25 cellular contexts compared by ENCODE assay signal in the genomic region with DNA sequence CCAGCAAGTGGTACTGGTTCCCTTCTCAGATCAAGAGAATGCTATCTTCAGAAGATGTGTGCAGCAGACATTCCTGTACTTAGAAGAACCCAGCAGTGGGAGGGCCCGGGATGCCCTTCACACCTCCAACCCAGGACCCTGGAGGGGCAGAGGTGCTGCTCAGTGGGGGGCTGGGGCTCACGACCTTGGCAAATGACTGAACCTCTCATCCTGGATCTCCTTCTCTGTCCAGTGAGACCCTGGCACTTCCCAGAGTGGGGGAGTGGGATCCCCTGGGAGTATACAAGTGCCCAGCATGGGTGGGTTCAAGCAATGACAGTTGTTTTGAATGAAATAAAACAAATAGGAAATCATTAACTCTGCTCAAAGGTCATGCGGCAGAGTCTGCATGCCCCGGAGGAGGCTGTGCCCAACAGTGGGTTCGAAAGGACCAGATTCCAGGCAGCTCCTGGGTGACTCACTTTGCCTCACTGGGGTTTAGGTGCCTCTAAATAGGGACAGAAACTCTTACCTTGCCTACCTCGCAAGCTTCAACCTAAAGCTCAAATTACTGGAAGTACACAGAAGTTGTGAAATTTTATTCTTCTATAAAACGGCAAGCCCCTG. TPM values are rescaled to one million over a fixed set of nuclear protein-coding genes. Genes with fewer than 3 reads are reported as not detected.
A peak's percentile ranks its signal among the peaks of the same experiment; 100 is the strongest.
DNase-seq lines count a peak whose midpoint lies in the region; ATAC-seq and TF ChIP-seq lines count a peak whose summit lies in the region.
"Had no signal": no experiment of that assay in that cellular context is flagged by ENCODE, and none has a peak within 500 bp of the region (broad histone marks: within the 10 kb centered on the region; RNA-seq: fewer than 3 reads in every experiment).

No MANE protein-coding gene starts in this region.

- no peak overlapping the region for H3K4me3 Mint-ChIP-seq in activated CD8-positive, alpha-beta memory T cell treated with anti-CD3 and anti-CD28 coated beads, Interleukin-2, amount 10 ng/mL, durations not matched to agents 7 days and 5 days
- H3K4me3 Mint-ChIP-seq: IgD-negative memory B cell had no signal

- CTCF ChIA-PET in activated CD8-positive, alpha-beta memory T cell treated with anti-CD3 and anti-CD28 coated beads, Interleukin-2, amount 10 ng/mL, durations not matched to agents 7 days and 5 days (lab: Charles Lee), result interaction anchor here (0.9 kb wide), 1 partner anchor 12 kb away, joined by 3 read pairs; no protein-coding TSS in a partner anchor

- H3K36me3 ChIP-seq in liver (ENCODE audit: control insufficient read depth in 4 of 4, insufficient read depth in 3 of 4, low read depth in 1 of 4, low read length in 3 of 4), result no peaks in the 10 kb centered on the region
- no peaks in the 10 kb centered on the region for H3K36me3 ChIP-seq in suprapubic skin

- peaks cover 10% of the 10 kb centered on the region for H3K4me1 Mint-ChIP-seq in activated CD8-positive, alpha-beta memory T cell treated with anti-CD3 and anti-CD28 coated beads, Interleukin-2, amount 10 ng/mL, durations not matched to agents 7 days and 5 days

- no peaks in the 10 kb centered on the region for H3K9me3 ChIP-seq in liver (ENCODE audit: control insufficient read depth in 4 of 4, low read length in 3 of 4)
- H3K9me3 ChIP-seq in suprapubic skin, result no peaks in the 10 kb centered on the region

- DNase-seq in activated CD8-positive, alpha-beta memory T cell treated with anti-CD3 and anti-CD28 coated beads, Interleukin-2, amount 10 ng/mL, durations not matched to agents 7 days and 5 days, result peak; percentile 8
- DNase-seq in activated CD8-positive, alpha-beta memory T cell treated with anti-CD3 and anti-CD28 coated beads for 24 hours, result no peak
- no peak for DNase-seq in suprapubic skin (ENCODE audit: low spot score in 2 of 2)
- DNase-seq in RPMI8226, result no peak
- no peak for DNase-seq in NCI-H2107 (lab: John Stamatoyannopoulos, UW)
- DNase-seq: ACHN, Calu3, DMS79 treated with DMSO at 0.1 percent for 48 hours, GF-D8, NCI-H1048, NCI-H1417, NCI-H1694 treated with DMSO at 0.1 percent for 48 hours, NCI-H2081, NCI-H2171, NCI-H226, NCI-H510A, NCI-H69, SHP77 had no signal

- peaks cover 2% of the 10 kb centered on the region for H3K9me3 Mint-ChIP-seq in activated CD8-positive, alpha-beta memory T cell treated with anti-CD3 and anti-CD28 coated beads, Interleukin-2, amount 10 ng/mL, durations not matched to agents 7 days and 5 days (ENCODE audit: low read depth)
- H3K9me3 Mint-ChIP-seq: IgD-negative memory B cell had no signal

- ATAC-seq in activated CD8-positive, alpha-beta memory T cell treated with anti-CD3 and anti-CD28 coated beads, Interleukin-2, amount 10 ng/mL, durations not matched to agents 7 days and 5 days, result no peak
- ATAC-seq in HG03342 (IDR thresholded peaks at IDR 0.05; ENCODE audit: unreplicated experiment) (no peak), GM21423 (IDR thresholded peaks at IDR 0.05; ENCODE audit: unreplicated experiment) (no peak)

- H3K4me3 ChIP-seq in liver (ENCODE audit: low read depth in 1 of 3, low read length in 3 of 3) (no peak overlapping the region), suprapubic skin (no peak overlapping the region)

- H3K4me1 ChIP-seq in liver (ENCODE audit: control insufficient read depth in 4 of 4, insufficient read depth in 4 of 4, low read length in 3 of 4) (peaks cover 3 to 39% (median 28%) of the 10 kb centered on the region in 4 donors), suprapubic skin (peaks cover 9% of the 10 kb centered on the region)

- H3K27ac ChIP-seq in liver (ENCODE audit: low read depth in 1 of 2, low read length in 2 of 2), result peak overlapping the region in 1 of 2 donors; percentile 21
- H3K27ac ChIP-seq in suprapubic skin, result peak overlapping the region; percentile 64
- H3K27ac ChIP-seq: 22Rv1, KMS-11, RWPE1 had no signal

- peak in 1 of 2 donors; percentile 13 for TF ChIP-seq RAD21 in liver (IDR thresholded peaks at IDR 0.05)

- H3K27me3 ChIP-seq in liver (ENCODE audit: control insufficient read depth in 4 of 4, insufficient read depth in 4 of 4, low read length in 3 of 4), result no peaks in the 10 kb centered on the region
- no peaks in the 10 kb centered on the region for H3K27me3 ChIP-seq in suprapubic skin

- no peak for TF ChIP-seq EP300 in suprapubic skin (IDR thresholded peaks at IDR 0.05)

- no peak for TF ChIP-seq POLR2A in suprapubic skin (IDR thresholded peaks at IDR 0.05)

- no peaks in the 10 kb centered on the region for H3K27me3 Mint-ChIP-seq in activated CD8-positive, alpha-beta memory T cell treated with anti-CD3 and anti-CD28 coated beads, Interleukin-2, amount 10 ng/mL, durations not matched to agents 7 days and 5 days
- H3K27me3 Mint-ChIP-seq: IgD-negative memory B cell had no signal

- no peak overlapping the region for H3K9ac ChIP-seq in liver (ENCODE audit: low read depth in 1 of 2, low read length in 2 of 2)
- H3K9ac ChIP-seq: KMS-11 had no signal

- peaks cover 2% of the 10 kb centered on the region for H3K36me3 Mint-ChIP-seq in activated CD8-positive, alpha-beta memory T cell treated with anti-CD3 and anti-CD28 coated beads, Interleukin-2, amount 10 ng/mL, durations not matched to agents 7 days and 5 days

- H3K27ac Mint-ChIP-seq in activated CD8-positive, alpha-beta memory T cell treated with anti-CD3 and anti-CD28 coated beads, Interleukin-2, amount 10 ng/mL, durations not matched to agents 7 days and 5 days, result no peak overlapping the region
- H3K27ac Mint-ChIP-seq: IgD-negative memory B cell had no signal

- WGBS in liver, result 40% methylated on average over 7 of the region's 7 CpGs
- WGBS in suprapubic skin, result 72% methylated on average over 4 of the region's 7 CpGs

- no peak for TF ChIP-seq CTCF in liver (IDR thresholded peaks at IDR 0.05; ENCODE audit: low read depth, low read length, missing input control)
- no peak for TF ChIP-seq CTCF in suprapubic skin (IDR thresholded peaks at IDR 0.05)

TF ChIP-seq in liver, 16 proteins besides CTCF, POLR2A, EP300 and RAD21:
- TF ChIP-seq, protein P1, sequence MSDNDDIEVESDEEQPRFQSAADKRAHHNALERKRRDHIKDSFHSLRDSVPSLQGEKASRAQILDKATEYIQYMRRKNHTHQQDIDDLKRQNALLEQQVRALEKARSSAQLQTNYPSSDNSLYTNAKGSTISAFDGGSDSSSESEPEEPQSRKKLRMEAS (IDR thresholded peaks at IDR 0.05), result no peak
- TF ChIP-seq YY1 (IDR thresholded peaks at IDR 0.05), result no peak
- TF ChIP-seq, protein P2, sequence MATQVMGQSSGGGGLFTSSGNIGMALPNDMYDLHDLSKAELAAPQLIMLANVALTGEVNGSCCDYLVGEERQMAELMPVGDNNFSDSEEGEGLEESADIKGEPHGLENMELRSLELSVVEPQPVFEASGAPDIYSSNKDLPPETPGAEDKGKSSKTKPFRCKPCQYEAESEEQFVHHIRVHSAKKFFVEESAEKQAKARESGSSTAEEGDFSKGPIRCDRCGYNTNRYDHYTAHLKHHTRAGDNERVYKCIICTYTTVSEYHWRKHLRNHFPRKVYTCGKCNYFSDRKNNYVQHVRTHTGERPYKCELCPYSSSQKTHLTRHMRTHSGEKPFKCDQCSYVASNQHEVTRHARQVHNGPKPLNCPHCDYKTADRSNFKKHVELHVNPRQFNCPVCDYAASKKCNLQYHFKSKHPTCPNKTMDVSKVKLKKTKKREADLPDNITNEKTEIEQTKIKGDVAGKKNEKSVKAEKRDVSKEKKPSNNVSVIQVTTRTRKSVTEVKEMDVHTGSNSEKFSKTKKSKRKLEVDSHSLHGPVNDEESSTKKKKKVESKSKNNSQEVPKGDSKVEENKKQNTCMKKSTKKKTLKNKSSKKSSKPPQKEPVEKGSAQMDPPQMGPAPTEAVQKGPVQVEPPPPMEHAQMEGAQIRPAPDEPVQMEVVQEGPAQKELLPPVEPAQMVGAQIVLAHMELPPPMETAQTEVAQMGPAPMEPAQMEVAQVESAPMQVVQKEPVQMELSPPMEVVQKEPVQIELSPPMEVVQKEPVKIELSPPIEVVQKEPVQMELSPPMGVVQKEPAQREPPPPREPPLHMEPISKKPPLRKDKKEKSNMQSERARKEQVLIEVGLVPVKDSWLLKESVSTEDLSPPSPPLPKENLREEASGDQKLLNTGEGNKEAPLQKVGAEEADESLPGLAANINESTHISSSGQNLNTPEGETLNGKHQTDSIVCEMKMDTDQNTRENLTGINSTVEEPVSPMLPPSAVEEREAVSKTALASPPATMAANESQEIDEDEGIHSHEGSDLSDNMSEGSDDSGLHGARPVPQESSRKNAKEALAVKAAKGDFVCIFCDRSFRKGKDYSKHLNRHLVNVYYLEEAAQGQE (IDR thresholded peaks at IDR 0.05), result no peak
- TF ChIP-seq HNF4A (conservative IDR thresholded peaks at IDR 0.05), result peak; percentile 58 to 70
- TF ChIP-seq RXRA (IDR thresholded peaks at IDR 0.05), result peak; percentile 32 to 34
- no peak for TF ChIP-seq TAF1 (conservative IDR thresholded peaks at IDR 0.05)
- peak; percentile 36 to 75 for TF ChIP-seq JUND (IDR thresholded peaks at IDR 0.05)
- TF ChIP-seq FOXA1 (IDR thresholded peaks at IDR 0.05), result peak; percentile 11
- no peak for TF ChIP-seq NR2F2 (IDR thresholded peaks at IDR 0.05)
- no peak for TF ChIP-seq FOXA2 (IDR thresholded peaks at IDR 0.05)
- TF ChIP-seq SP1 (IDR thresholded peaks at IDR 0.05), result peak; percentile 73
- TF ChIP-seq GABPA (IDR thresholded peaks at IDR 0.05 in 1 of 2, conservative IDR thresholded peaks at IDR 0.05 in 1 of 2), result no peak
- TF ChIP-seq EGR1 (IDR thresholded peaks at IDR 0.05; ENCODE audit: low read depth in 2 of 2), result no peak
TF ChIP-seq in liver: peak in this region for 5.

RNA-seq across cellular contexts. Expression of a gene that starts 26.9 kb away (rescaled TPM):
- total RNA-seq in activated CD8-positive, alpha-beta memory T cell treated with anti-CD3 and anti-CD28 coated beads, Interleukin-2, amount 10 ng/mL, durations not matched to agents 7 days and 5 days, result 1 to 10 TPM; 5.0 to 5.3 TPM
- total RNA-seq in liver, result 1 to 10 TPM; 3.3 to 4.9 TPM
- 1 to 10 TPM; 2.5 to 6.3 TPM for polyA plus RNA-seq in liver
- total RNA-seq in suprapubic skin, result 1 to 10 TPM; 1.5 to 4.2 (median 3.6) TPM
